ENCODE assay signal across 1 cellular context in the genomic region with DNA sequence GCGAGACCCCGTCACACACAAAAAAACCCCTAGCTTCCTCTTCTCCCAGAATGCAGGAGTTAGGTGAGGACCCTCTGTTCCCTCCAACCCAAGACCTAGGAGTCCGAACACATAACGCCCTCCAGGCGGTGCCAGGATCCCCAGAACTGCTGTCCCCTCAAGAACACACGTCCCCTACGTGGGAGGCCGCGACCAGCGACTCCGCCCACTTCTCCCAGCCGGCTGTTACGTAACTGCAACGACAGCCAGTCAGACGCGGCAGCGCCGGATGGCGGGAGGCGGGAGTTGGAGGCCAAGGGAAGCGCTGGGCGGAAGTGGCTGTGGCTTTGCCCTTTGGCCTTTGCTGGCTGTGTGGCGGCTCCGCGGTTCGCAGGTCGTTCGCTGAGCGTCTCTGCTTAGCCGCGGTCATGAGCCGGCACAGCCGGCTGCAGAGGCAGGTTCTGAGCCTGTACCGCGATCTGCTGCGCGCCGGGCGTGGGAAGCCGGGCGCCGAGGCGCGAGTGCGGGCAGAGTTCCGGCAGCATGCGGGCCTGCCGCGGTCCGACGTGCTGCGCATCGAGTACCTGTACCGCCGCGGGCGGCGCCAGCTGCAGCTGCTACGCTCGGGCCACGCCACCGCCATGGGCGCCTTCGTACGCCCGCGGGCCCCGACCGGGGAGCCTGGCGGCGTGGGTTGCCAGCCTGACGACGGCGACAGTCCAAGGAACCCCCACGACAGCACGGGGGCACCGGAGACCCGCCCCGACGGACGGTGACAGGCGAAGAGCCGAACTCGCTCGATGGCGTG.
TF ChIP-seq lines count a peak whose summit lies in the region.

A gene with protein sequence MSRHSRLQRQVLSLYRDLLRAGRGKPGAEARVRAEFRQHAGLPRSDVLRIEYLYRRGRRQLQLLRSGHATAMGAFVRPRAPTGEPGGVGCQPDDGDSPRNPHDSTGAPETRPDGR (plus strand): TSS at position 321 of the 787 bp plus-strand sequence. CDS start 87 bp downstream, at position 408.

TF ChIP-seq in HepG2, 621 proteins besides CTCF, POLR2A, EP300 and RAD21 (continued from another document and continues in another):
- TF ChIP-seq, protein P1, sequence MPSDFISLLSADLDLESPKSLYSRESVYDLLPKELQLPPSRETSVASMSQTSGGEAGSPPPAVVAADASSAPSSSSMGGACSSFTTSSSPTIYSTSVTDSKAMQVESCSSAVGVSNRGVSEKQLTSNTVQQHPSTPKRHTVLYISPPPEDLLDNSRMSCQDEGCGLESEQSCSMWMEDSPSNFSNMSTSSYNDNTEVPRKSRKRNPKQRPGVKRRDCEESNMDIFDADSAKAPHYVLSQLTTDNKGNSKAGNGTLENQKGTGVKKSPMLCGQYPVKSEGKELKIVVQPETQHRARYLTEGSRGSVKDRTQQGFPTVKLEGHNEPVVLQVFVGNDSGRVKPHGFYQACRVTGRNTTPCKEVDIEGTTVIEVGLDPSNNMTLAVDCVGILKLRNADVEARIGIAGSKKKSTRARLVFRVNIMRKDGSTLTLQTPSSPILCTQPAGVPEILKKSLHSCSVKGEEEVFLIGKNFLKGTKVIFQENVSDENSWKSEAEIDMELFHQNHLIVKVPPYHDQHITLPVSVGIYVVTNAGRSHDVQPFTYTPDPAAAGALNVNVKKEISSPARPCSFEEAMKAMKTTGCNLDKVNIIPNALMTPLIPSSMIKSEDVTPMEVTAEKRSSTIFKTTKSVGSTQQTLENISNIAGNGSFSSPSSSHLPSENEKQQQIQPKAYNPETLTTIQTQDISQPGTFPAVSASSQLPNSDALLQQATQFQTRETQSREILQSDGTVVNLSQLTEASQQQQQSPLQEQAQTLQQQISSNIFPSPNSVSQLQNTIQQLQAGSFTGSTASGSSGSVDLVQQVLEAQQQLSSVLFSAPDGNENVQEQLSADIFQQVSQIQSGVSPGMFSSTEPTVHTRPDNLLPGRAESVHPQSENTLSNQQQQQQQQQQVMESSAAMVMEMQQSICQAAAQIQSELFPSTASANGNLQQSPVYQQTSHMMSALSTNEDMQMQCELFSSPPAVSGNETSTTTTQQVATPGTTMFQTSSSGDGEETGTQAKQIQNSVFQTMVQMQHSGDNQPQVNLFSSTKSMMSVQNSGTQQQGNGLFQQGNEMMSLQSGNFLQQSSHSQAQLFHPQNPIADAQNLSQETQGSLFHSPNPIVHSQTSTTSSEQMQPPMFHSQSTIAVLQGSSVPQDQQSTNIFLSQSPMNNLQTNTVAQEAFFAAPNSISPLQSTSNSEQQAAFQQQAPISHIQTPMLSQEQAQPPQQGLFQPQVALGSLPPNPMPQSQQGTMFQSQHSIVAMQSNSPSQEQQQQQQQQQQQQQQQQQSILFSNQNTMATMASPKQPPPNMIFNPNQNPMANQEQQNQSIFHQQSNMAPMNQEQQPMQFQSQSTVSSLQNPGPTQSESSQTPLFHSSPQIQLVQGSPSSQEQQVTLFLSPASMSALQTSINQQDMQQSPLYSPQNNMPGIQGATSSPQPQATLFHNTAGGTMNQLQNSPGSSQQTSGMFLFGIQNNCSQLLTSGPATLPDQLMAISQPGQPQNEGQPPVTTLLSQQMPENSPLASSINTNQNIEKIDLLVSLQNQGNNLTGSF (CRISPR knock-in tag; IDR thresholded peaks at IDR 0.05), result no peak; the same call in 1 of the 2 replicates
- TF ChIP-seq ZNF605 (CRISPR knock-in tag; IDR thresholded peaks at IDR 0.05), result peak; percentile 76; the same call in 1 of the 2 replicates
- no peak for TF ChIP-seq ZNF10 (CRISPR knock-in tag; IDR thresholded peaks at IDR 0.05; ENCODE audit: borderline replicate concordance, low read depth)
- TF ChIP-seq ZFP41 (CRISPR knock-in tag; IDR thresholded peaks at IDR 0.05; ENCODE audit: borderline replicate concordance), result no peak
- peak; percentile 50; the same call in 1 of the 2 replicates for TF ChIP-seq ZNF773 (CRISPR knock-in tag; IDR thresholded peaks at IDR 0.05; ENCODE audit: borderline replicate concordance)
- peak; percentile 91 for TF ChIP-seq KAT8 (CRISPR knock-in tag; IDR thresholded peaks at IDR 0.05)
- peak; percentile 83; the same call in 1 of the 2 replicates for TF ChIP-seq MYC (CRISPR knock-in tag; IDR thresholded peaks at IDR 0.05; ENCODE audit: borderline replicate concordance)
- TF ChIP-seq, protein P2, sequence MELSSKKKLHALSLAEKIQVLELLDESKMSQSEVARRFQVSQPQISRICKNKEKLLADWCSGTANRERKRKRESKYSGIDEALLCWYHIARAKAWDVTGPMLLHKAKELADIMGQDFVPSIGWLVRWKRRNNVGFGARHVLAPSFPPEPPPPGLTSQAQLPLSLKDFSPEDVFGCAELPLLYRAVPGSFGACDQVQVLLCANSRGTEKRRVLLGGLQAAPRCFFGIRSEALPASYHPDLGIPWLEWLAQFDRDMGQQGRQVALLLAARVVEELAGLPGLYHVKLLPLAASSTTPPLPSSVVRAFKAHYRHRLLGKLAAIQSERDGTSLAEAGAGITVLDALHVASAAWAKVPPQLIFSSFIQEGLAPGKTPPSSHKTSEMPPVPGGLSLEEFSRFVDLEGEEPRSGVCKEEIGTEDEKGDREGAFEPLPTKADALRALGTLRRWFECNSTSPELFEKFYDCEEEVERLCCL (CRISPR knock-in tag; IDR thresholded peaks at IDR 0.05; ENCODE audit: borderline replicate concordance), result 0 out of 2 replicates have a peak, but pooled peaks have one; percentile 24
- 0 out of 2 replicates have a peak, but pooled peaks have one; percentile 42 for TF ChIP-seq GATA4 (IDR thresholded peaks at IDR 0.05; ENCODE audit: borderline replicate concordance, low read depth)
- TF ChIP-seq, protein P3, sequence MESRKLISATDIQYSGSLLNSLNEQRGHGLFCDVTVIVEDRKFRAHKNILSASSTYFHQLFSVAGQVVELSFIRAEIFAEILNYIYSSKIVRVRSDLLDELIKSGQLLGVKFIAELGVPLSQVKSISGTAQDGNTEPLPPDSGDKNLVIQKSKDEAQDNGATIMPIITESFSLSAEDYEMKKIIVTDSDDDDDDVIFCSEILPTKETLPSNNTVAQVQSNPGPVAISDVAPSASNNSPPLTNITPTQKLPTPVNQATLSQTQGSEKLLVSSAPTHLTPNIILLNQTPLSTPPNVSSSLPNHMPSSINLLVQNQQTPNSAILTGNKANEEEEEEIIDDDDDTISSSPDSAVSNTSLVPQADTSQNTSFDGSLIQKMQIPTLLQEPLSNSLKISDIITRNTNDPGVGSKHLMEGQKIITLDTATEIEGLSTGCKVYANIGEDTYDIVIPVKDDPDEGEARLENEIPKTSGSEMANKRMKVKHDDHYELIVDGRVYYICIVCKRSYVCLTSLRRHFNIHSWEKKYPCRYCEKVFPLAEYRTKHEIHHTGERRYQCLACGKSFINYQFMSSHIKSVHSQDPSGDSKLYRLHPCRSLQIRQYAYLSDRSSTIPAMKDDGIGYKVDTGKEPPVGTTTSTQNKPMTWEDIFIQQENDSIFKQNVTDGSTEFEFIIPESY (CRISPR knock-in tag; IDR thresholded peaks at IDR 0.05), result peak; percentile 47; the same call in 1 of the 2 replicates
- TF ChIP-seq EHMT2 (IDR thresholded peaks at IDR 0.05; ENCODE audit: borderline replicate concordance, low read depth, low read length), result no peak
- TF ChIP-seq, protein P4, sequence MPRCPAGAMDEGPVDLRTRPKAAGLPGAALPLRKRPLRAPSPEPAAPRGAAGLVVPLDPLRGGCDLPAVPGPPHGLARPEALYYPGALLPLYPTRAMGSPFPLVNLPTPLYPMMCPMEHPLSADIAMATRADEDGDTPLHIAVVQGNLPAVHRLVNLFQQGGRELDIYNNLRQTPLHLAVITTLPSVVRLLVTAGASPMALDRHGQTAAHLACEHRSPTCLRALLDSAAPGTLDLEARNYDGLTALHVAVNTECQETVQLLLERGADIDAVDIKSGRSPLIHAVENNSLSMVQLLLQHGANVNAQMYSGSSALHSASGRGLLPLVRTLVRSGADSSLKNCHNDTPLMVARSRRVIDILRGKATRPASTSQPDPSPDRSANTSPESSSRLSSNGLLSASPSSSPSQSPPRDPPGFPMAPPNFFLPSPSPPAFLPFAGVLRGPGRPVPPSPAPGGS (CRISPR knock-in tag; IDR thresholded peaks at IDR 0.05), result peak; percentile 86; the same call in 1 of the 2 replicates
- TF ChIP-seq, protein P5, sequence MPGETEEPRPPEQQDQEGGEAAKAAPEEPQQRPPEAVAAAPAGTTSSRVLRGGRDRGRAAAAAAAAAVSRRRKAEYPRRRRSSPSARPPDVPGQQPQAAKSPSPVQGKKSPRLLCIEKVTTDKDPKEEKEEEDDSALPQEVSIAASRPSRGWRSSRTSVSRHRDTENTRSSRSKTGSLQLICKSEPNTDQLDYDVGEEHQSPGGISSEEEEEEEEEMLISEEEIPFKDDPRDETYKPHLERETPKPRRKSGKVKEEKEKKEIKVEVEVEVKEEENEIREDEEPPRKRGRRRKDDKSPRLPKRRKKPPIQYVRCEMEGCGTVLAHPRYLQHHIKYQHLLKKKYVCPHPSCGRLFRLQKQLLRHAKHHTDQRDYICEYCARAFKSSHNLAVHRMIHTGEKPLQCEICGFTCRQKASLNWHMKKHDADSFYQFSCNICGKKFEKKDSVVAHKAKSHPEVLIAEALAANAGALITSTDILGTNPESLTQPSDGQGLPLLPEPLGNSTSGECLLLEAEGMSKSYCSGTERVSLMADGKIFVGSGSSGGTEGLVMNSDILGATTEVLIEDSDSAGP (CRISPR knock-in tag; IDR thresholded peaks at IDR 0.05; ENCODE audit: borderline replicate concordance), result peak; percentile 89
- TF ChIP-seq, protein P6, sequence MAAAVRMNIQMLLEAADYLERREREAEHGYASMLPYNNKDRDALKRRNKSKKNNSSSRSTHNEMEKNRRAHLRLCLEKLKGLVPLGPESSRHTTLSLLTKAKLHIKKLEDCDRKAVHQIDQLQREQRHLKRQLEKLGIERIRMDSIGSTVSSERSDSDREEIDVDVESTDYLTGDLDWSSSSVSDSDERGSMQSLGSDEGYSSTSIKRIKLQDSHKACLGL (CRISPR knock-in tag; IDR thresholded peaks at IDR 0.05), result peak; percentile 94
- peak; percentile 51; the same call in 1 of the 2 replicates for TF ChIP-seq ZNF350 (CRISPR knock-in tag; IDR thresholded peaks at IDR 0.05; ENCODE audit: borderline replicate concordance, low read depth)
- TF ChIP-seq, protein P7, sequence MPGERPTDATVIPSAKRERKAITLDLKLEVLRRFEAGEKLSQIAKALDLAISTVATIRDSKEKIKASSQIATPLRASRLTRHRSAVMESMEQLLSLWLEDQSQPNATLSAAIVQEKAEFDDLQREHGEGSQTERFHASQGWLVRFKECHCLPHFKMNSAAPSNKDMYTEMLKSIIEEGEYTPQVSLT (CRISPR knock-in tag; IDR thresholded peaks at IDR 0.05; ENCODE audit: borderline replicate concordance, low read depth), result no peak
- TF ChIP-seq, protein P8, sequence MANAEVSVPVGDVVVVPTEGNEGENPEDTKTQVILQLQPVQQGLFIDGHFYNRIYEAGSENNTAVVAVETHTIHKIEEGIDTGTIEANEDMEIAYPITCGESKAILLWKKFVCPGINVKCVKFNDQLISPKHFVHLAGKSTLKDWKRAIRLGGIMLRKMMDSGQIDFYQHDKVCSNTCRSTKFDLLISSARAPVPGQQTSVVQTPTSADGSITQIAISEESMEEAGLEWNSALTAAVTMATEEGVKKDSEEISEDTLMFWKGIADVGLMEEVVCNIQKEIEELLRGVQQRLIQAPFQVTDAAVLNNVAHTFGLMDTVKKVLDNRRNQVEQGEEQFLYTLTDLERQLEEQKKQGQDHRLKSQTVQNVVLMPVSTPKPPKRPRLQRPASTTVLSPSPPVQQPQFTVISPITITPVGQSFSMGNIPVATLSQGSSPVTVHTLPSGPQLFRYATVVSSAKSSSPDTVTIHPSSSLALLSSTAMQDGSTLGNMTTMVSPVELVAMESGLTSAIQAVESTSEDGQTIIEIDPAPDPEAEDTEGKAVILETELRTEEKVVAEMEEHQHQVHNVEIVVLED (CRISPR knock-in tag; IDR thresholded peaks at IDR 0.05; ENCODE audit: borderline replicate concordance), result peak; percentile 85; the same call in 1 of the 2 replicates
- 0 out of 2 replicates have a peak, but pooled peaks have one; percentile 48 for TF ChIP-seq ZNF235 (CRISPR knock-in tag; IDR thresholded peaks at IDR 0.05; ENCODE audit: borderline replicate concordance)
- no peak for TF ChIP-seq NR1H2 (CRISPR knock-in tag; IDR thresholded peaks at IDR 0.05; ENCODE audit: borderline replicate concordance, low read depth)
- TF ChIP-seq MYNN (CRISPR knock-in tag; IDR thresholded peaks at IDR 0.05; ENCODE audit: low read depth), result no peak; the same call in 1 of the 2 replicates
- TF ChIP-seq, protein P9, sequence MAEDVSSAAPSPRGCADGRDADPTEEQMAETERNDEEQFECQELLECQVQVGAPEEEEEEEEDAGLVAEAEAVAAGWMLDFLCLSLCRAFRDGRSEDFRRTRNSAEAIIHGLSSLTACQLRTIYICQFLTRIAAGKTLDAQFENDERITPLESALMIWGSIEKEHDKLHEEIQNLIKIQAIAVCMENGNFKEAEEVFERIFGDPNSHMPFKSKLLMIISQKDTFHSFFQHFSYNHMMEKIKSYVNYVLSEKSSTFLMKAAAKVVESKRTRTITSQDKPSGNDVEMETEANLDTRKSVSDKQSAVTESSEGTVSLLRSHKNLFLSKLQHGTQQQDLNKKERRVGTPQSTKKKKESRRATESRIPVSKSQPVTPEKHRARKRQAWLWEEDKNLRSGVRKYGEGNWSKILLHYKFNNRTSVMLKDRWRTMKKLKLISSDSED (CRISPR knock-in tag; IDR thresholded peaks at IDR 0.05), result no peak; the same call in 1 of the 2 replicates
- TF ChIP-seq, protein P10, sequence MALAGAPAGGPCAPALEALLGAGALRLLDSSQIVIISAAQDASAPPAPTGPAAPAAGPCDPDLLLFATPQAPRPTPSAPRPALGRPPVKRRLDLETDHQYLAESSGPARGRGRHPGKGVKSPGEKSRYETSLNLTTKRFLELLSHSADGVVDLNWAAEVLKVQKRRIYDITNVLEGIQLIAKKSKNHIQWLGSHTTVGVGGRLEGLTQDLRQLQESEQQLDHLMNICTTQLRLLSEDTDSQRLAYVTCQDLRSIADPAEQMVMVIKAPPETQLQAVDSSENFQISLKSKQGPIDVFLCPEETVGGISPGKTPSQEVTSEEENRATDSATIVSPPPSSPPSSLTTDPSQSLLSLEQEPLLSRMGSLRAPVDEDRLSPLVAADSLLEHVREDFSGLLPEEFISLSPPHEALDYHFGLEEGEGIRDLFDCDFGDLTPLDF (CRISPR knock-in tag; IDR thresholded peaks at IDR 0.05), result 0 out of 2 replicates have a peak, but pooled peaks have one; percentile 52
- TF ChIP-seq KLF6 (CRISPR knock-in tag; IDR thresholded peaks at IDR 0.05), result 0 out of 2 replicates have a peak, but pooled peaks have one; percentile 81
- TF ChIP-seq, protein P11, sequence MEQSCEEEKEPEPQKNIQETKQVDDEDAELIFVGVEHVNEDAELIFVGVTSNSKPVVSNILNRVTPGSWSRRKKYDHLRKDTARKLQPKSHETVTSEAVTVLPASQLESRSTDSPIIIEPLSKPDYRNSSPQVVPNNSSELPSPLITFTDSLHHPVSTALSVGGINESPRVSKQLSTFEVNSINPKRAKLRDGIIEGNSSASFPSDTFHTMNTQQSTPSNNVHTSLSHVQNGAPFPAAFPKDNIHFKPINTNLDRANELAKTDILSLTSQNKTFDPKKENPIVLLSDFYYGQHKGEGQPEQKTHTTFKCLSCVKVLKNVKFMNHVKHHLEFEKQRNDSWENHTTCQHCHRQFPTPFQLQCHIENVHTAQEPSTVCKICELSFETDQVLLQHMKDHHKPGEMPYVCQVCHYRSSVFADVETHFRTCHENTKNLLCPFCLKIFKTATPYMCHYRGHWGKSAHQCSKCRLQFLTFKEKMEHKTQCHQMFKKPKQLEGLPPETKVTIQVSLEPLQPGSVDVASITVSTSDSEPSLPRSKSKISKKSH (CRISPR knock-in tag; IDR thresholded peaks at IDR 0.05; ENCODE audit: borderline replicate concordance), result 0 out of 2 replicates have a peak, but pooled peaks have one; percentile 30
